9 cellular contexts compared by ENCODE assay signal in the genomic region with DNA sequence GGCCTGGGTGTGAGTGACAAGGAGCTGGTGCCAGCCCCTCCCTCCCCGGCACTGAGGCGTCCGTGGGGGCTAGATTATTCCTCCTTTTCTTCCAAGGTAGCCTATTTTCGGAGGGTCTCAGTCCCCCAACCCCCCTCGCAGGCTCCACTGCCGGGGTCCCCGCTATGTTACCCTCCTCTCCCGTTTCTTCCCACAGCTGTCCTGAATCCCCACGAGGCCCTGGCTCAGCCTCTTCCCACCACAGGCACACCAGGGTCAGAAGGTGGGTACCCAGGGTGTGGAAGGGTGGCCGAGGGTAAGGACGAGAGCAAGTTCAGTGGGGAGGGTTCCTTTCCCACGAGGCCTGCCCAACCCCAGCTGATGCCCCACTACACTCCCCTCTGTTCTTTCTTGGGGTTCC. TPM values are rescaled to one million over a fixed set of nuclear protein-coding genes. Genes with fewer than 3 reads are reported as not detected.
DNase-seq lines count a peak whose midpoint lies in the region; ATAC-seq, FAIRE-seq and TF ChIP-seq lines count a peak whose summit lies in the region.
"Had no signal": no experiment of that assay in that cellular context is flagged by ENCODE, and none has a peak within 500 bp of the region (broad histone marks: within the 10 kb centered on the region; RNA-seq: fewer than 3 reads in every experiment).

No MANE protein-coding gene starts in this region.

- H3K4me3 ChIP-seq in HEK293 (ENCODE audit: low read depth, low read length): no peak overlapping the region
- H3K4me3 ChIP-seq in GM12878: peak overlapping the region; percentile 37; the same call in 1 of the 2 replicates
- peak overlapping the region; percentile 32 to 47 (median 38) for H3K4me3 ChIP-seq in right lobe of liver

- no peak for TF ChIP-seq RAD21 in GM12878 (IDR thresholded peaks at IDR 0.05; ENCODE audit: insufficient read depth, low read depth, low read length)

- peaks cover 2% of the 10 kb centered on the region; the same call in 1 of the 2 replicates for H3K4me1 ChIP-seq in HEK293 (ENCODE audit: control insufficient read depth, insufficient read depth, low read length)
- H3K4me1 ChIP-seq in GM12878 (ENCODE audit: control insufficient read depth, insufficient read depth, low read length): peaks cover 17% of the 10 kb centered on the region
- H3K4me1 ChIP-seq in right lobe of liver: peaks cover 0 to 15% (median 0%) of the 10 kb centered on the region in 4 donors

- no peak overlapping the region for H3K27ac ChIP-seq in HEK293 (ENCODE audit: extremely low read depth, low read depth, low read length)
- no peak overlapping the region for H3K27ac ChIP-seq in GM12878 (ENCODE audit: control insufficient read depth, insufficient read depth)
- H3K27ac ChIP-seq in right lobe of liver: peak overlapping the region; percentile 18 to 59 (median 21)

- no peaks in the 10 kb centered on the region for H3K9me3 Mint-ChIP-seq in stimulated activated memory B cell treated with anti-CD40 and anti-IgM and Interleukin-4, amounts not matched to agents 10 μg/mL and 1 μg/mL and 100 μg/mL, for 72 hours

- no peaks in the 10 kb centered on the region for H3K79me2 ChIP-seq in GM12878 (ENCODE audit: control insufficient read depth, insufficient read depth, low read length)

- no peak for FAIRE-seq in GM12878 (lab: Jason Lieb, UNC)
- FAIRE-seq in frontal cortex (lab: Jason Lieb, UNC): no peak

- ATAC-seq in GM12878 (no peak), right lobe of liver (no peak)
- no peak for ATAC-seq in stimulated activated memory B cell treated with anti-CD40 and anti-IgM and Interleukin-4, amounts not matched to agents 10 μg/mL and 1 μg/mL and 100 μg/mL, for 72 hours

- H2AFZ ChIP-seq in GM12878 (ENCODE audit: control insufficient read depth, low read depth, low read length): 0 out of 2 replicates have a peak overlapping the region, but pooled peaks have one; percentile 41

- peak overlapping the region; percentile 59 for H3K4me2 ChIP-seq in GM12878 (ENCODE audit: control insufficient read depth, insufficient read depth)

- in situ Hi-C loops in GM12878 (cut with MboI): loop anchor here (10.0 kb wide), 1 partner anchor 187 kb away; a partner anchor contains a TSS

- peak overlapping the region; percentile 47 for H3K4me3 Mint-ChIP-seq in stimulated activated memory B cell treated with anti-CD40 and anti-IgM and Interleukin-4, amounts not matched to agents 10 μg/mL and 1 μg/mL and 100 μg/mL, for 72 hours

- H3K9me3 ChIP-seq in HEK293 (ENCODE audit: control insufficient read depth, insufficient read depth, low read depth, low read length): no peaks in the 10 kb centered on the region
- H3K9me3 ChIP-seq in GM12878 (replicated peaks; ENCODE audit: control insufficient read depth, insufficient read depth, low read length): no peaks in the 10 kb centered on the region
- H3K9me3 ChIP-seq in right lobe of liver: no peaks in the 10 kb centered on the region

- 45% methylated on average over 12 of the region's 12 CpGs for WGBS in GM12878 (ENCODE audit: insufficient coverage, insufficient replicate concordance, low lambda C conversion rate, missing lambda C conversion rate)
- 67% methylated on average over 1 of the region's 12 CpGs for WGBS in right lobe of liver (ENCODE audit: insufficient coverage, low coverage, low lambda C conversion rate, missing lambda C conversion rate)

- RAD21 ChIA-PET in GM12878 (lab: Charles Lee; ENCODE audit: unreplicated experiment): interaction anchor here (1.1 to 4.6 kb wide), 4 partner anchors 40 to 183 kb away, joined by 4 to 47 read pairs (median 8); a partner anchor contains a TSS

- peaks cover 38% of the 10 kb centered on the region for H3K27me3 Mint-ChIP-seq in stimulated activated memory B cell treated with anti-CD40 and anti-IgM and Interleukin-4, amounts not matched to agents 10 μg/mL and 1 μg/mL and 100 μg/mL, for 72 hours

- no peaks in the 10 kb centered on the region for H4K20me1 ChIP-seq in GM12878 (ENCODE audit: control insufficient read depth, insufficient read depth)

- H3K36me3 ChIP-seq in HEK293 (ENCODE audit: control insufficient read depth in 2 of 2, insufficient read depth in 1 of 2, low read length in 2 of 2): no peaks in the 10 kb centered on the region
- no peaks in the 10 kb centered on the region for H3K36me3 ChIP-seq in GM12878 (ENCODE audit: control insufficient read depth in 2 of 2, insufficient read depth in 2 of 2, low read length in 1 of 2)
- H3K36me3 ChIP-seq in right lobe of liver: no peaks in the 10 kb centered on the region

- SMC1A ChIA-PET in GM12878 (lab: Charles Lee; ENCODE audit: uncharacterized antibody, unreplicated experiment): interaction anchor here (0.9 to 5.9 kb wide), 3 partner anchors 10 to 183 kb away, joined by 4 to 71 read pairs (median 15); a partner anchor contains a TSS

- DNase-seq in GM12878 (ENCODE audit: low read depth, low spot score) (no peak), right lobe of liver (no peak), OCI-M1 (lab: John Stamatoyannopoulos, UW) (no peak), RPMI8226 (no peak), frontal cortex (ENCODE audit: low spot score in 2 of 2) (no peak)
- DNase-seq in activated CD4-positive, alpha-beta T cell treated with anti-CD3 and anti-CD28 coated beads for 1 hour: no peak

- H3K27ac Mint-ChIP-seq in stimulated activated memory B cell treated with anti-CD40 and anti-IgM and Interleukin-4, amounts not matched to agents 10 μg/mL and 1 μg/mL and 100 μg/mL, for 72 hours: peak overlapping the region; percentile 5

- TF ChIP-seq CTCF in HEK293 (tag by site-specific recombination; IDR thresholded peaks at IDR 0.05): no peak
- TF ChIP-seq CTCF in GM12878 (IDR thresholded peaks at IDR 0.05 in 2 of 3, conservative IDR thresholded peaks at IDR 0.05 in 1 of 3; ENCODE audit: control insufficient read depth in 2 of 3, extremely low read depth in 1 of 3, insufficient read depth in 1 of 3, low read depth in 3 of 3, low read length in 3 of 3): no peak
- no peak for TF ChIP-seq CTCF in right lobe of liver (IDR thresholded peaks at IDR 0.05)

- no peaks in the 10 kb centered on the region for H3K36me3 Mint-ChIP-seq in stimulated activated memory B cell treated with anti-CD40 and anti-IgM and Interleukin-4, amounts not matched to agents 10 μg/mL and 1 μg/mL and 100 μg/mL, for 72 hours

- no peak for TF ChIP-seq EP300 in GM12878 (IDR thresholded peaks at IDR 0.05; ENCODE audit: borderline replicate concordance in 1 of 2, control insufficient read depth in 1 of 2, low read depth in 2 of 2, low read length in 2 of 2)

- H3K4me1 Mint-ChIP-seq in stimulated activated memory B cell treated with anti-CD40 and anti-IgM and Interleukin-4, amounts not matched to agents 10 μg/mL and 1 μg/mL and 100 μg/mL, for 72 hours: peaks cover 30% of the 10 kb centered on the region

- no peak overlapping the region for H3K9ac ChIP-seq in GM12878 (ENCODE audit: control insufficient read depth, insufficient read depth, low read length)

- no TSS peak for BruUV-seq in GM12878 (replicated peaks; lab: Mats Ljungman, UMichigan)

- CTCF ChIA-PET in HEK293 (lab: Yijun Ruan, JAX): interaction anchor here (0.6 to 7.0 kb wide), 14 partner anchors 9 to 1207 kb away, joined by 3 to 112 read pairs (median 4); a partner anchor contains a TSS
- CTCF ChIA-PET in GM12878 (lab: Yijun Ruan, JAX): interaction anchor here (1.0 to 8.1 kb wide), 6 partner anchors 11 to 184 kb away, joined by 3 to 164 read pairs (median 10); a partner anchor contains a TSS

- H3K27me3 ChIP-seq in GM12878 (replicated peaks in 1 of 2; ENCODE audit: control insufficient read depth in 2 of 2, insufficient read depth in 2 of 2, low read length in 1 of 2): no peaks in the 10 kb centered on the region
- H3K27me3 ChIP-seq in right lobe of liver: no peaks in the 10 kb centered on the region

- intact Hi-C loops in GM12878 (cut with micrococcal nuclease; ENCODE audit: unreplicated experiment): loop anchor here (5.0 kb wide), 2 partner anchors 79 to 214 kb away; a partner anchor contains a TSS
- intact Hi-C loops in right lobe of liver (cut with DNase I): loop anchor here (5.0 to 10.0 kb wide), 2 partner anchors 39 to 47 kb away; no protein-coding TSS in a partner anchor

- POLR2A ChIA-PET in HEK293 (lab: Yijun Ruan, JAX): interaction anchor here (1.7 kb wide), 1 partner anchor 12 kb away, joined by 5 read pairs; a partner anchor contains a TSS
- POLR2A ChIA-PET in GM12878 (lab: Charles Lee): interaction anchor here (0.6 to 1.2 kb wide), 2 partner anchors 43 to 154 kb away, joined by 3 read pairs; no protein-coding TSS in a partner anchor

- TF ChIP-seq POLR2A in GM12878 (IDR thresholded peaks at IDR 0.05; ENCODE audit: low read depth, low read length) (no peak), right lobe of liver (IDR thresholded peaks at IDR 0.05) (no peak)

RNA-seq across cellular contexts. Expression of a gene that starts 0.6 kb away (rescaled TPM):
- not detected in 2 replicates for total RNA-seq in GM12878 (2013; cell fraction: nucleolus; rRNA removed)
- total RNA-seq in GM12878 (2014; rRNA removed) (not detected in 2 replicates), GM12878 (2014; rRNA removed; fragmentation: Illumina TruSeq; extraction: Trizol) (not detected in 2 replicates), GM12878 (2021) (0.43 TPM in 1 of 2 replicates, not detected in the other), right lobe of liver (1 to 10 TPM; 1.9 to 9.4 (median 4.4) TPM), frontal cortex (15.9 TPM)
- polyA plus RNA-seq in GM12878 (2011; ENCODE audit: low read depth): not detected
- polyA plus RNA-seq in GM12878 (2011; rRNA removed) (0.14 TPM in 1 of 2 replicates, not detected in the other), GM12878 (2014; fragmentation: Illumina TruSeq; extraction: Trizol) (0.22 and 0.98 TPM in 2 replicates), GM12878 (2014; fragmentation: Nextera tagmentation; extraction: Ambion mirVana) (under 1 TPM; 0.20 to 0.21 TPM), GM12878 (2014; rRNA removed) (0.32 and 0.37 TPM in 2 replicates), GM12878 (2016; fragmentation: Nextera tagmentation; extraction: Ambion mirVana) (under 1 TPM in 1 of 2 experiments, not detected in 1; 0.21 TPM)
- polyA plus RNA-seq in GM12878 (2011; cell fraction: cytosol; rRNA removed): 0.35 and 0.48 TPM in 2 replicates
- 0.22 TPM in 1 of 2 replicates, not detected in the other for polyA plus RNA-seq in GM12878 (2011; cell fraction: nucleus; rRNA removed)
- 0.36 and 0.93 TPM in 2 replicates for polyA plus RNA-seq in GM12878 (2012)
- 0.62 and 0.66 TPM in 2 replicates for polyA minus RNA-seq in GM12878 (2011; rRNA and poly(A)+ RNA removed)
- not detected in 2 replicates for polyA minus RNA-seq in GM12878 (2011; cell fraction: cytosol; rRNA and poly(A)+ RNA removed)
- not detected in 2 replicates for polyA minus RNA-seq in GM12878 (2011; cell fraction: nucleus; rRNA and poly(A)+ RNA removed)
- total RNA-seq: mononuclear cell had no signal

RNA-seq across cellular contexts. Expression of a gene that starts 11.6 kb away (rescaled TPM):
- 46.9 and 53.7 TPM in 2 replicates for total RNA-seq in GM12878 (2013; cell fraction: nucleolus; rRNA removed)
- 112 and 117 TPM in 2 replicates for total RNA-seq in GM12878 (2014; rRNA removed)
- total RNA-seq in GM12878 (2014; rRNA removed; fragmentation: Illumina TruSeq; extraction: Trizol): 100 and 111 TPM in 2 replicates
- total RNA-seq in GM12878 (2021): 92.7 TPM in 2 replicates
- polyA plus RNA-seq in GM12878 (2011; ENCODE audit: low read depth): 53.9 TPM
- polyA plus RNA-seq in GM12878 (2011; rRNA removed): 122 and 175 TPM in 2 replicates
- polyA plus RNA-seq in GM12878 (2011; cell fraction: cytosol; rRNA removed): 157 and 207 TPM in 2 replicates
- 107 and 130 TPM in 2 replicates for polyA plus RNA-seq in GM12878 (2011; cell fraction: nucleus; rRNA removed)
- polyA plus RNA-seq in GM12878 (2012): 67.0 and 69.4 TPM in 2 replicates
- polyA plus RNA-seq in GM12878 (2014; fragmentation: Illumina TruSeq; extraction: Trizol): 113 and 153 TPM in 2 replicates
- 100 to 1,000 TPM; 131 to 185 TPM for polyA plus RNA-seq in GM12878 (2014; fragmentation: Nextera tagmentation; extraction: Ambion mirVana)
- 113 and 118 TPM in 2 replicates for polyA plus RNA-seq in GM12878 (2014; rRNA removed)
- 100 to 1,000 TPM; 141 to 161 TPM for polyA plus RNA-seq in GM12878 (2016; fragmentation: Nextera tagmentation; extraction: Ambion mirVana)
- 71.6 and 103 TPM in 2 replicates for polyA minus RNA-seq in GM12878 (2011; rRNA and poly(A)+ RNA removed)
- 30.9 and 31.1 TPM in 2 replicates for polyA minus RNA-seq in GM12878 (2011; cell fraction: cytosol; rRNA and poly(A)+ RNA removed)
- 38.4 and 61.4 TPM in 2 replicates for polyA minus RNA-seq in GM12878 (2011; cell fraction: nucleus; rRNA and poly(A)+ RNA removed)
- total RNA-seq in right lobe of liver: 10 to 100 TPM; 28.3 to 47.0 (median 33.6) TPM
- 26.1 TPM for total RNA-seq in frontal cortex

RNA-seq across cellular contexts. Expression of a gene that starts 16.8 kb away (rescaled TPM):
- 244 and 246 TPM in 2 replicates for total RNA-seq in GM12878 (2013; cell fraction: nucleolus; rRNA removed)
- total RNA-seq in GM12878 (2014; rRNA removed) (16.4 and 21.3 TPM in 2 replicates), GM12878 (2014; rRNA removed; fragmentation: Illumina TruSeq; extraction: Trizol) (15.5 and 17.3 TPM in 2 replicates), GM12878 (2021) (15.7 and 22.1 TPM in 2 replicates), right lobe of liver (10 to 100 TPM in 3 of 6 experiments, 1 to 10 TPM in 3; 5.5 to 16.5 (median 10.8) TPM), frontal cortex (24.9 TPM)
- polyA plus RNA-seq in GM12878 (2011; ENCODE audit: low read depth): 18.6 TPM
- polyA plus RNA-seq in GM12878 (2011; rRNA removed) (39.8 and 43.3 TPM in 2 replicates), GM12878 (2014; fragmentation: Illumina TruSeq; extraction: Trizol) (23.7 and 27.1 TPM in 2 replicates), GM12878 (2014; fragmentation: Nextera tagmentation; extraction: Ambion mirVana) (1 to 10 TPM; 6.1 to 6.2 TPM), GM12878 (2014; rRNA removed) (24.7 and 25.4 TPM in 2 replicates), GM12878 (2016; fragmentation: Nextera tagmentation; extraction: Ambion mirVana) (10 to 100 TPM; 14.9 to 15.4 TPM)
- 42.9 and 45.2 TPM in 2 replicates for polyA plus RNA-seq in GM12878 (2011; cell fraction: cytosol; rRNA removed)
- polyA plus RNA-seq in GM12878 (2011; cell fraction: nucleus; rRNA removed): 93.1 and 105 TPM in 2 replicates
- 22.0 and 26.0 TPM in 2 replicates for polyA plus RNA-seq in GM12878 (2012)
- polyA minus RNA-seq in GM12878 (2011; rRNA and poly(A)+ RNA removed): 47.1 and 56.8 TPM in 2 replicates
- 13.4 and 20.0 TPM in 2 replicates for polyA minus RNA-seq in GM12878 (2011; cell fraction: cytosol; rRNA and poly(A)+ RNA removed)
- 44.6 and 49.8 TPM in 2 replicates for polyA minus RNA-seq in GM12878 (2011; cell fraction: nucleus; rRNA and poly(A)+ RNA removed)

RNA-seq across cellular contexts. Expression of a gene that starts 18.8 kb away (rescaled TPM):
- 1.9 and 2.7 TPM in 2 replicates for total RNA-seq in GM12878 (2013; cell fraction: nucleolus; rRNA removed)
- total RNA-seq in GM12878 (2014; rRNA removed): 0.06 and 0.11 TPM in 2 replicates
- total RNA-seq in GM12878 (2014; rRNA removed; fragmentation: Illumina TruSeq; extraction: Trizol): not detected in 2 replicates
- 0.18 and 0.27 TPM in 2 replicates for total RNA-seq in GM12878 (2021)
- not detected for polyA plus RNA-seq in GM12878 (2011; ENCODE audit: low read depth)
- 0.27 and 0.29 TPM in 2 replicates for polyA plus RNA-seq in GM12878 (2011; rRNA removed)
- 0.19 and 0.32 TPM in 2 replicates for polyA plus RNA-seq in GM12878 (2011; cell fraction: cytosol; rRNA removed)
- polyA plus RNA-seq in GM12878 (2011; cell fraction: nucleus; rRNA removed): 2.8 and 4.5 TPM in 2 replicates
- 0.11 and 0.13 TPM in 2 replicates for polyA plus RNA-seq in GM12878 (2012)
- not detected in 2 replicates for polyA plus RNA-seq in GM12878 (2014; fragmentation: Illumina TruSeq; extraction: Trizol)
- polyA plus RNA-seq in GM12878 (2014; fragmentation: Nextera tagmentation; extraction: Ambion mirVana): not detected
- 0.13 and 0.88 TPM in 2 replicates for polyA plus RNA-seq in GM12878 (2014; rRNA removed)
- polyA plus RNA-seq in GM12878 (2016; fragmentation: Nextera tagmentation; extraction: Ambion mirVana): under 1 TPM in 1 of 2 experiments, not detected in 1; 0.07 TPM
- 0.29 and 1.1 TPM in 2 replicates for polyA minus RNA-seq in GM12878 (2011; rRNA and poly(A)+ RNA removed)
- 0.21 TPM in 1 of 2 replicates, not detected in the other for polyA minus RNA-seq in GM12878 (2011; cell fraction: cytosol; rRNA and poly(A)+ RNA removed)
- 1.6 and 3.3 TPM in 2 replicates for polyA minus RNA-seq in GM12878 (2011; cell fraction: nucleus; rRNA and poly(A)+ RNA removed)
- 1 to 10 TPM in 1 of 6 experiments, under 1 TPM in 2, not detected in 3; 0.12 to 1.1 (median 0.22) TPM for total RNA-seq in right lobe of liver
- 0.41 TPM for total RNA-seq in frontal cortex

RNA-seq across cellular contexts. Expression of a gene that starts 36.9 kb away (rescaled TPM):
- 16.2 and 16.6 TPM in 2 replicates for total RNA-seq in GM12878 (2013; cell fraction: nucleolus; rRNA removed)
- total RNA-seq in GM12878 (2014; rRNA removed): 67.1 and 69.8 TPM in 2 replicates
- 44.3 and 46.7 TPM in 2 replicates for total RNA-seq in GM12878 (2014; rRNA removed; fragmentation: Illumina TruSeq; extraction: Trizol)
- total RNA-seq in GM12878 (2021): 44.0 and 45.2 TPM in 2 replicates
- 57.2 TPM for polyA plus RNA-seq in GM12878 (2011; ENCODE audit: low read depth)
- 52.4 and 61.6 TPM in 2 replicates for polyA plus RNA-seq in GM12878 (2011; rRNA removed)
- 84.3 and 87.9 TPM in 2 replicates for polyA plus RNA-seq in GM12878 (2011; cell fraction: cytosol; rRNA removed)
- 29.6 and 35.0 TPM in 2 replicates for polyA plus RNA-seq in GM12878 (2011; cell fraction: nucleus; rRNA removed)
- 42.6 and 44.0 TPM in 2 replicates for polyA plus RNA-seq in GM12878 (2012)
- 50.1 and 55.1 TPM in 2 replicates for polyA plus RNA-seq in GM12878 (2014; fragmentation: Illumina TruSeq; extraction: Trizol)
- 100 to 1,000 TPM in 1 of 2 experiments, 10 to 100 TPM in 1; 86.5 to 123 TPM for polyA plus RNA-seq in GM12878 (2014; fragmentation: Nextera tagmentation; extraction: Ambion mirVana)
- polyA plus RNA-seq in GM12878 (2014; rRNA removed): 62.1 and 62.4 TPM in 2 replicates
- 100 to 1,000 TPM; 154 to 161 TPM for polyA plus RNA-seq in GM12878 (2016; fragmentation: Nextera tagmentation; extraction: Ambion mirVana)
- polyA minus RNA-seq in GM12878 (2011; rRNA and poly(A)+ RNA removed): 28.1 and 42.8 TPM in 2 replicates
- 10.4 and 13.1 TPM in 2 replicates for polyA minus RNA-seq in GM12878 (2011; cell fraction: cytosol; rRNA and poly(A)+ RNA removed)
- 17.3 and 17.4 TPM in 2 replicates for polyA minus RNA-seq in GM12878 (2011; cell fraction: nucleus; rRNA and poly(A)+ RNA removed)
- 100 to 1,000 TPM in 1 of 6 experiments, 10 to 100 TPM in 5; 50.4 to 118 (median 68.3) TPM for total RNA-seq in right lobe of liver
- total RNA-seq in frontal cortex: 98.6 TPM

Comparison
In these comparisons a context has a peak if more than half of its experiments do, and no peak if none do; other contexts are left out.
1. H3K27ac ChIP-seq: peak in right lobe of liver (3 of 3); none in HEK293 (single experiment) and GM12878 (single experiment).